Comparison of ENCODE assay signal across 9 cellular contexts in genomic region chr11:111718436-111719325, GRCh38. TPM values are rescaled to one million over a fixed set of nuclear protein-coding genes. Genes with fewer than 3 reads are reported as not detected.
DNase-seq lines count a peak whose midpoint lies in the region; ATAC-seq, FAIRE-seq and TF ChIP-seq lines count a peak whose summit lies in the region.
"Had no signal": no experiment of that assay in that cellular context is flagged by ENCODE, and none has a peak within 500 bp of the region (broad histone marks: within the 10 kb centered on the region; RNA-seq: fewer than 3 reads in every experiment).

No MANE protein-coding gene starts in this region.

- WGBS in adrenal gland, 4 donors = 72 to 84% (median 77%) methylated on average over 9 to 12 of the region's 12 CpGs
- 48 to 78% methylated on average over 12 of the region's 12 CpGs for WGBS in sigmoid colon, 2 donors
- 78 to 80% (median 79%) methylated on average over 12 of the region's 12 CpGs for WGBS in small intestine, 3 donors

- TF ChIP-seq POLR2A in adrenal gland (IDR thresholded peaks at IDR 0.05) = no peak
- TF ChIP-seq POLR2A in sigmoid colon (IDR thresholded peaks at IDR 0.05) = peak in 1 of 2 donors; percentile 32

- no peak for FAIRE-seq in small intestine (lab: Jason Lieb, UNC)

- no peak for TF ChIP-seq EP300 in sigmoid colon (IDR thresholded peaks at IDR 0.05)

- intact Hi-C loops in adrenal gland (cut with DNase I) (no loop called here), left ventricle myocardium inferior (cut with micrococcal nuclease) (no loop called here), sigmoid colon (cut with DNase I) (no loop called here)

- H3K27me3 ChIP-seq in adrenal gland (no peaks in the 10 kb centered on the region), left ventricle myocardium inferior (ENCODE audit: low read depth) (no peaks in the 10 kb centered on the region), sigmoid colon (no peaks in the 10 kb centered on the region), small intestine (ENCODE audit: control insufficient read depth in 2 of 2, insufficient read depth in 2 of 2, low read length in 2 of 2) (no peaks in the 10 kb centered on the region)

- H3K36me3 ChIP-seq in adrenal gland (replicated peaks in 1 of 2) (peaks cover 0 to 54% of the 10 kb centered on the region in 2 donors), left ventricle myocardium inferior (peaks cover 65% of the 10 kb centered on the region), sigmoid colon (peaks cover 18 to 58% (median 38%) of the 10 kb centered on the region in 4 donors), small intestine (ENCODE audit: control insufficient read depth in 2 of 2, insufficient read depth in 2 of 2, low read length in 2 of 2) (peaks cover 7 to 15% of the 10 kb centered on the region in 2 donors)

- ATAC-seq in HG03196 (IDR thresholded peaks at IDR 0.05; ENCODE audit: unreplicated experiment) = no peak

- peaks cover 0 to 11% of the 10 kb centered on the region in 2 donors for H3K4me1 ChIP-seq in adrenal gland (replicated peaks in 1 of 2)
- peaks cover 27% of the 10 kb centered on the region for H3K4me1 ChIP-seq in left ventricle myocardium inferior
- H3K4me1 ChIP-seq in sigmoid colon = peaks cover 0 to 20% (median 18%) of the 10 kb centered on the region in 4 donors
- H3K4me1 ChIP-seq in small intestine (ENCODE audit: control insufficient read depth in 2 of 2, insufficient read depth in 1 of 2, low read depth in 1 of 2, low read length in 1 of 2) = no peaks in the 10 kb centered on the region

- H3K27ac ChIP-seq in adrenal gland (peak overlapping the region in 3 of 5 donors; percentile 27 to 58 (median 43)), left ventricle myocardium inferior (replicated peaks) (peak overlapping the region; percentile 31), sigmoid colon (peak overlapping the region; percentile 54 to 75 (median 60)), small intestine (ENCODE audit: low read depth in 1 of 2, low read length in 1 of 2) (peak overlapping the region in 1 of 2 donors; percentile 61)

- TF ChIP-seq CTCF in adrenal gland (IDR thresholded peaks at IDR 0.05) (no peak), left ventricle myocardium inferior (IDR thresholded peaks at IDR 0.05; ENCODE audit: borderline replicate concordance) (no peak), sigmoid colon (IDR thresholded peaks at IDR 0.05) (no peak)

- DNase-seq in ELR (ENCODE audit: low read depth) (peak; percentile 73), adrenal gland (peak in 2 of 7 donors; percentile 34 to 47), left ventricle myocardium inferior (no peak), sigmoid colon (peak; percentile 73), NCI-H345 treated with DMSO at 0.1 percent for 48 hours (lab: John Stamatoyannopoulos, UW; ENCODE audit: unreplicated experiment) (no peak), small intestine (no peak), DMS114 treated with DMSO at 0.1 percent for 48 hours (lab: John Stamatoyannopoulos, UW; ENCODE audit: unreplicated experiment) (no peak)
- DNase-seq: SHP77 had no signal

- no peak overlapping the region for H3K4me3 ChIP-seq in adrenal gland
- no peak overlapping the region for H3K4me3 ChIP-seq in left ventricle myocardium inferior
- H3K4me3 ChIP-seq in sigmoid colon = no peak overlapping the region
- H3K4me3 ChIP-seq in small intestine (ENCODE audit: low read depth in 1 of 2, low read length in 2 of 2) = no peak overlapping the region

- H3K9me3 ChIP-seq in adrenal gland (replicated peaks in 1 of 3) (no peaks in the 10 kb centered on the region), left ventricle myocardium inferior (replicated peaks) (no peaks in the 10 kb centered on the region), sigmoid colon (no peaks in the 10 kb centered on the region), small intestine (ENCODE audit: control insufficient read depth, low read depth) (no peaks in the 10 kb centered on the region)

RNA-seq across cellular contexts. Expression of gene PPP2R1B, which starts 47.5 kb away (rescaled TPM):
- total RNA-seq in adrenal gland (10 to 100 TPM; 16.8 to 58.1 (median 32.2) TPM), left ventricle myocardium inferior (6.5 TPM), sigmoid colon (10 to 100 TPM; 13.5 to 16.0 (median 14.8) TPM)
- polyA plus RNA-seq in adrenal gland (10 to 100 TPM; 10.3 to 37.7 (median 12.8) TPM), sigmoid colon (10 to 100 TPM in 2 of 3 donors, 1 to 10 TPM in 1; 9.0 to 17.8 (median 14.9) TPM), small intestine (10 to 100 TPM in 2 of 3 donors, 1 to 10 TPM in 1; 9.5 to 16.5 (median 12.3) TPM)

Comparison
In these comparisons a context has a peak if more than half of its experiments do, and no peak if none do; other contexts are left out.
1. DNase-seq: peak in ELR (single experiment) and sigmoid colon (single experiment); none in left ventricle myocardium inferior (single experiment), NCI-H345 treated with DMSO at 0.1 percent for 48 hours (single experiment), small intestine (single experiment) and DMS114 treated with DMSO at 0.1 percent for 48 hours (single experiment).